ENCODE assay signal across 9 cellular contexts in the genomic region with DNA sequence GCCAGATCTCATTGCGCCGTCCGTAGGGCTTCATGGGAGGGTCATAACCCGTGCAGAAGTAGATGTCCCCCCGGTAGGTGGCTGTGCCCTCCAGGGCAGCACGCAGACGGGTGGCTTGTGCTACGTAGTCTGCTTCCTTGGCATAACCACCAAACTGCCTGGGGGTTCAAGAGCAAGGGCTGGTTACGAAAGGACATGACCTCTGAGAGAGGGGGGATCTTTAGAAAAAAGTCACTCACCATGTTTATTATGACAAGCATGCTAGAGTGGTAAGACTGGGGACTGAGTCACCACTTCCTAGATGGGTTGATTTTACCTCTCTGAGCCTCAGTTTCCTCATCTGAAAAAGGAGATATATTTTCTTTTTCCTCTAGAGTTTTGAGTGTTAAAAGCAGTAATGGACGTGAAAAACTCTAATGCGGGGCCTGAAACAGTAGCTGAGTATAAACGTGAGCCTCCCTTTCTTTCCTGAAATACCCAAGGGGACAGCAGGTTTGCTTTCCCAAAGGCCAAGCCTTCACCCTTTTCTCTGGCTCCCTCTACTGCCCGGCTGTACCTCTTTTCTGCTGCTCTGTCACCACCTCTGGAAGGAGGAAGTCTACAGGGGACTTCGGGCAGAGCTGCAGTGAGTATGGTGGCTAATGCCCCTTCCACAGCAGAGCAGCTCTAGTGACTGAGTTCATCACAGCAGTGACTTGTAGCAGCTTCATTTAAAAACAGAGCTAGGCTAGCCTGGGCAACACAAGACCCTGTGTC. TPM values are rescaled to one million over a fixed set of nuclear protein-coding genes. Genes with fewer than 3 reads are reported as not detected.
DNase-seq lines count a peak whose midpoint lies in the region; ATAC-seq and TF ChIP-seq lines count a peak whose summit lies in the region.
"Had no signal": no experiment of that assay in that cellular context is flagged by ENCODE, and none has a peak within 500 bp of the region (broad histone marks: within the 10 kb centered on the region; RNA-seq: fewer than 3 reads in every experiment).

No MANE protein-coding gene starts in this region.

- H3K9me3 ChIP-seq in Panc1 (ENCODE audit: control insufficient read depth, insufficient read depth, low read depth, low read length) (no peaks in the 10 kb centered on the region), gastrocnemius medialis (peaks cover 0 to 4% (median 0%) of the 10 kb centered on the region in 3 donors)
- H3K9me3 ChIP-seq: body of pancreas had no signal

- TF ChIP-seq POLR2A in gastrocnemius medialis (IDR thresholded peaks at IDR 0.05): no peak

- TF ChIP-seq CTCF in Panc1 (IDR thresholded peaks at IDR 0.05): peak; percentile 72
- no peak for TF ChIP-seq CTCF in gastrocnemius medialis (IDR thresholded peaks at IDR 0.05 in 4 of 5, conservative IDR thresholded peaks at IDR 0.05 in 1 of 5)

- in situ Hi-C loops in Panc1 (cut with HindIII; ENCODE audit: low pct_unique_long_range_greater_than_20kb, low sequenced_read_pairs): no loop called here
- in situ Hi-C loops in gastrocnemius medialis (cut with MboI; ENCODE audit: low sequenced_read_pairs in 4 of 4): loop anchor here in 2 of 4 donors (25.0 kb wide), 2 partner anchors 163 to 188 kb away; a partner anchor contains a TSS

- H3K4me3 Mint-ChIP-seq in activated naive CD4-positive, alpha-beta T cell treated with anti-CD3 and anti-CD28 coated beads for 36 hours: no peak overlapping the region

- H3K9me3 Mint-ChIP-seq in activated naive CD4-positive, alpha-beta T cell treated with anti-CD3 and anti-CD28 coated beads for 36 hours: peaks cover 18% of the 10 kb centered on the region

- DNase-seq in activated naive CD4-positive, alpha-beta T cell treated with anti-CD3 and anti-CD28 coated beads for 36 hours: peak; percentile 49
- DNase-seq in activated naive CD4-positive, alpha-beta T cell (lab: John Stamatoyannopoulos, UW): no peak
- DNase-seq in Panc1 (ENCODE audit: low read depth, low spot score): no peak
- DNase-seq in fibroblast of peridontal ligament (ENCODE audit: extremely low read depth): peak; percentile 48
- no peak for DNase-seq in gastrocnemius medialis

- H3K4me3 ChIP-seq in Panc1 (ENCODE audit: low read depth in 2 of 2, low read length in 2 of 2): no peak overlapping the region
- H3K4me3 ChIP-seq in gastrocnemius medialis: no peak overlapping the region
- H3K4me3 ChIP-seq: body of pancreas had no signal

- no TSS peak for BruUV-seq in Panc1 (replicated peaks; lab: Mats Ljungman, UMichigan)

- H3K27me3 ChIP-seq in Panc1 (ENCODE audit: control insufficient read depth, insufficient read depth, low read length) (no peaks in the 10 kb centered on the region), gastrocnemius medialis (no peaks in the 10 kb centered on the region)
- H3K27me3 ChIP-seq: body of pancreas had no signal

- H3K27ac ChIP-seq in Panc1 (ENCODE audit: low read length) (no peak overlapping the region), gastrocnemius medialis (peak overlapping the region in 3 of 4 donors; percentile 19 to 40 (median 21))
- H3K27ac ChIP-seq: body of pancreas had no signal

- intact Hi-C loops in activated naive CD4-positive, alpha-beta T cell treated with anti-CD3 and anti-CD28 coated beads for 36 hours (cut with micrococcal nuclease): loop anchor here (1.0 to 2.0 kb wide), 3 partner anchors 59 to 187 kb away; no protein-coding TSS in a partner anchor
- intact Hi-C loops in Panc1 (cut with micrococcal nuclease; ENCODE audit: unreplicated experiment): no loop called here
- intact Hi-C loops in gastrocnemius medialis (cut with DNase I; ENCODE audit: low total_unique reads): no loop called here

- no peak overlapping the region for H3K27ac Mint-ChIP-seq in activated naive CD4-positive, alpha-beta T cell treated with anti-CD3 and anti-CD28 coated beads for 36 hours

- H3K4me1 Mint-ChIP-seq in activated naive CD4-positive, alpha-beta T cell treated with anti-CD3 and anti-CD28 coated beads for 36 hours (ENCODE audit: low read depth): no peaks in the 10 kb centered on the region

- H3K4me1 ChIP-seq in Panc1 (ENCODE audit: control insufficient read depth, insufficient read depth, low read length) (no peaks in the 10 kb centered on the region), gastrocnemius medialis (no peaks in the 10 kb centered on the region)
- H3K4me1 ChIP-seq: body of pancreas had no signal

- POLR2A ChIA-PET in Panc1 (lab: Charles Lee): no interaction called here

- H3K36me3 ChIP-seq in Panc1 (ENCODE audit: control insufficient read depth, insufficient read depth, low read length) (no peaks in the 10 kb centered on the region; the same call in 1 of the 2 replicates), gastrocnemius medialis (peaks cover 0 to 51% of the 10 kb centered on the region in 2 donors)

- no peaks in the 10 kb centered on the region for H3K27me3 Mint-ChIP-seq in activated naive CD4-positive, alpha-beta T cell treated with anti-CD3 and anti-CD28 coated beads for 36 hours (ENCODE audit: low read depth)

- CTCF ChIA-PET in activated naive CD4-positive, alpha-beta T cell treated with anti-CD3 and anti-CD28 coated beads for 36 hours (lab: Charles Lee): interaction anchor here (0.7 to 1.7 kb wide), 6 partner anchors 10 to 138 kb away, joined by 3 to 14 read pairs (median 6); no protein-coding TSS in a partner anchor
- CTCF ChIA-PET in Panc1 (lab: Charles Lee): interaction anchor here (0.6 to 1.0 kb wide), 4 partner anchors 21 to 1327 kb away, joined by 3 to 5 read pairs (median 4); no protein-coding TSS in a partner anchor

- peak; percentile 89 for ATAC-seq in Panc1
- no peak for ATAC-seq in gastrocnemius medialis
- no peak for ATAC-seq in GM19395 (IDR thresholded peaks at IDR 0.05; ENCODE audit: unreplicated experiment)
- ATAC-seq in HG03039 (IDR thresholded peaks at IDR 0.05; ENCODE audit: unreplicated experiment): no peak
- ATAC-seq in HG02678 (IDR thresholded peaks at IDR 0.05; ENCODE audit: unreplicated experiment): no peak

- H3K36me3 Mint-ChIP-seq in activated naive CD4-positive, alpha-beta T cell treated with anti-CD3 and anti-CD28 coated beads for 36 hours (ENCODE audit: low read depth): peaks cover 41% of the 10 kb centered on the region

RNA-seq across cellular contexts. Expression of a gene that starts 23.5 kb away (rescaled TPM):
- not detected for total RNA-seq in activated naive CD4-positive, alpha-beta T cell treated with anti-CD3 and anti-CD28 coated beads for 36 hours
- total RNA-seq in Panc1 (2021; ENCODE audit: unreplicated experiment) (not detected), gastrocnemius medialis (not detected)
- polyA plus RNA-seq in Panc1 (2012; ENCODE audit: insufficient read length): 0.50 TPM
- total RNA-seq: body of pancreas had no signal

RNA-seq across cellular contexts. Expression of a gene that starts 24.6 kb away (rescaled TPM):
- 10 to 100 TPM; 28.7 to 32.3 TPM for total RNA-seq in activated naive CD4-positive, alpha-beta T cell treated with anti-CD3 and anti-CD28 coated beads for 36 hours
- total RNA-seq in Panc1 (2021; ENCODE audit: unreplicated experiment) (19.3 TPM), gastrocnemius medialis (10 to 100 TPM in 2 of 4 donors, 1 to 10 TPM in 2; 3.8 to 15.8 (median 9.9) TPM)
- 20.1 TPM for polyA plus RNA-seq in Panc1 (2012; ENCODE audit: insufficient read length)

Comparison
In these comparisons a context has a peak if more than half of its experiments do, and no peak if none do; other contexts are left out.
1. DNase-seq: peak in activated naive CD4-positive, alpha-beta T cell treated with anti-CD3 and anti-CD28 coated beads for 36 hours (single experiment) and fibroblast of peridontal ligament (single experiment); none in activated naive CD4-positive, alpha-beta T cell (0 of 4), Panc1 (single experiment) and gastrocnemius medialis (0 of 2).